In genomic region chr4:73589887-73590801, GRCh38 we compare ENCODE assay signal across 10 cellular contexts. TPM values are rescaled to one million over a fixed set of nuclear protein-coding genes. Genes with fewer than 3 reads are reported as not detected.
DNase-seq lines count a peak whose midpoint lies in the region; ATAC-seq, FAIRE-seq and TF ChIP-seq lines count a peak whose summit lies in the region.
"Had no signal": no experiment of that assay in that cellular context is flagged by ENCODE, and none has a peak within 500 bp of the region (broad histone marks: within the 10 kb centered on the region; RNA-seq: fewer than 3 reads in every experiment).

No MANE protein-coding gene starts in this region.

- H3K4me1 ChIP-seq in DOHH2 (ENCODE audit: control insufficient read depth, low read length) (peaks cover 95% of the 10 kb centered on the region), GM12878 (ENCODE audit: control insufficient read depth, insufficient read depth, low read length) (peaks cover 26% of the 10 kb centered on the region)

- FAIRE-seq in GM12878 (lab: Jason Lieb, UNC) (peak; percentile 81), frontal cortex (lab: Jason Lieb, UNC) (no peak)

- H2AFZ ChIP-seq in GM12878 (ENCODE audit: control insufficient read depth, low read depth, low read length) = peak overlapping the region; percentile 47; the same call in 1 of the 2 replicates

- POLR2A ChIA-PET in GM12878 (lab: Charles Lee) = interaction anchor here (0.8 to 2.3 kb wide), 9 partner anchors 11 to 55 kb away, joined by 3 to 17 read pairs (median 5); no protein-coding TSS in a partner anchor

- no peak for TF ChIP-seq RAD21 in GM12878 (IDR thresholded peaks at IDR 0.05; ENCODE audit: insufficient read depth, low read depth, low read length)

- H3K27me3 ChIP-seq in DOHH2 (ENCODE audit: control insufficient read depth, low read length) = no peaks in the 10 kb centered on the region
- H3K27me3 ChIP-seq in GM12878 (replicated peaks in 1 of 2; ENCODE audit: control insufficient read depth in 2 of 2, insufficient read depth in 2 of 2, low read length in 1 of 2) = no peaks in the 10 kb centered on the region

- H3K4me2 ChIP-seq in DOHH2 (ENCODE audit: low read length) (peak overlapping the region; percentile 67), GM12878 (ENCODE audit: control insufficient read depth, insufficient read depth) (peak overlapping the region; percentile 99)

- in situ Hi-C loops in GM12878 (cut with MboI) = no loop called here

- H3K27ac ChIP-seq in DOHH2 (ENCODE audit: low read depth, low read length) (peak overlapping the region; percentile 100), GM12878 (ENCODE audit: control insufficient read depth, insufficient read depth) (peak overlapping the region; percentile 96)

- H3K36me3 ChIP-seq in DOHH2 (ENCODE audit: control insufficient read depth, low read length) (peaks cover 80% of the 10 kb centered on the region), GM12878 (ENCODE audit: control insufficient read depth in 2 of 2, insufficient read depth in 2 of 2, low read length in 1 of 2) (no peaks in the 10 kb centered on the region)

- peak overlapping the region; percentile 55 for H3K4me3 ChIP-seq in DOHH2 (ENCODE audit: low read length)
- H3K4me3 ChIP-seq in GM12878 = peak overlapping the region; percentile 34; the same call in 1 of the 2 replicates

- H3K79me2 ChIP-seq in DOHH2 (ENCODE audit: control insufficient read depth, low read length) (peaks cover 29% of the 10 kb centered on the region), GM12878 (ENCODE audit: control insufficient read depth, insufficient read depth, low read length) (no peaks in the 10 kb centered on the region)

- CTCF ChIA-PET in GM12878 (lab: Yijun Ruan, JAX) = interaction anchor here (0.7 to 4.1 kb wide), 14 partner anchors 9 to 249 kb away, joined by 3 to 45 read pairs (median 5); partner anchors contain the start of gene RASSF6

- TF ChIP-seq CTCF in DOHH2 (IDR thresholded peaks at IDR 0.05; ENCODE audit: low read depth, low read length, poor library complexity, severe bottlenecking) (no peak), GM12878 (IDR thresholded peaks at IDR 0.05 in 2 of 3, conservative IDR thresholded peaks at IDR 0.05 in 1 of 3; ENCODE audit: control insufficient read depth in 2 of 3, extremely low read depth in 1 of 3, insufficient read depth in 1 of 3, low read depth in 3 of 3, low read length in 3 of 3) (no peak)

- TF ChIP-seq EP300 in GM12878 (IDR thresholded peaks at IDR 0.05; ENCODE audit: borderline replicate concordance in 1 of 2, control insufficient read depth in 1 of 2, low read depth in 2 of 2, low read length in 2 of 2) = peak; percentile 99

- H3K9me2 ChIP-seq in DOHH2 (replicated peaks; ENCODE audit: control insufficient read depth, low read length) = no peaks in the 10 kb centered on the region

- 2% methylated on average over 5 of the region's 5 CpGs for WGBS in GM12878 (ENCODE audit: insufficient coverage, insufficient replicate concordance, low lambda C conversion rate, missing lambda C conversion rate)

- ATAC-seq in GM21619 (IDR thresholded peaks at IDR 0.05; ENCODE audit: unreplicated experiment) (peak; percentile 90), GM12878 (peak; percentile 86), SK-N-SH treated with all-trans-retinoic acid at 6 μM for 48 hours (no peak)

- SMC1A ChIA-PET in GM12878 (lab: Charles Lee; ENCODE audit: uncharacterized antibody, unreplicated experiment) = interaction anchor here (0.6 to 2.5 kb wide), 22 partner anchors 9 to 544 kb away, joined by 3 to 48 read pairs (median 4); partner anchors contain the start of gene RASSF6

- BruUV-seq in GM12878 (replicated peaks; lab: Mats Ljungman, UMichigan) = no TSS peak

- RAD21 ChIA-PET in GM12878 (lab: Charles Lee; ENCODE audit: unreplicated experiment) = interaction anchor here (0.7 to 3.0 kb wide), 15 partner anchors 11 to 79 kb away, joined by 3 to 42 read pairs (median 10); partner anchors contain the start of gene RASSF6

- H3F3A ChIP-seq in DOHH2 (ENCODE audit: control insufficient read depth, insufficient read depth) = peaks cover 71% of the 10 kb centered on the region

- H3K9ac ChIP-seq in GM12878 (ENCODE audit: control insufficient read depth, insufficient read depth, low read length) = peak overlapping the region; percentile 66

- DNase-seq in MV-4-11 (lab: John Stamatoyannopoulos, UW) = peak; percentile 75
- peak; percentile 94 for DNase-seq in GM12878 (ENCODE audit: low read depth, low spot score)
- DNase-seq in activated CD4-positive, alpha-beta T cell treated with anti-CD3 and anti-CD28 coated beads for 4 hours = no peak
- no peak for DNase-seq in T-helper 1 cell
- DNase-seq in frontal cortex (ENCODE audit: low spot score in 2 of 2) = no peak

- no peaks in the 10 kb centered on the region for H3K9me3 ChIP-seq in DOHH2 (ENCODE audit: control insufficient read depth, insufficient read depth, low read length)
- no peaks in the 10 kb centered on the region; the same call in 2 of the 3 replicates for H3K9me3 ChIP-seq in GM12878 (replicated peaks; ENCODE audit: control insufficient read depth, insufficient read depth, low read length)

- H4K20me1 ChIP-seq in DOHH2 (ENCODE audit: control insufficient read depth, insufficient read depth, low read depth, low read length) (no peaks in the 10 kb centered on the region), GM12878 (ENCODE audit: control insufficient read depth, insufficient read depth) (no peaks in the 10 kb centered on the region)

- TF ChIP-seq POLR2A in GM12878 (IDR thresholded peaks at IDR 0.05; ENCODE audit: low read depth, low read length) = no peak

- intact Hi-C loops in GM12878 (cut with micrococcal nuclease; ENCODE audit: unreplicated experiment) = loop anchor here (1.0 to 10.0 kb wide), 6 partner anchors 17 to 335 kb away; partner anchors contain the start of genes ANKRD17 and RASSF6

TF ChIP-seq in GM12878, 131 proteins besides CTCF, POLR2A, EP300 and RAD21 (continues in another document):
- TF ChIP-seq RBBP5 (conservative IDR thresholded peaks at IDR 0.05) (peak; percentile 65; the same call in 1 of the 2 replicates), MXI1 (IDR thresholded peaks at IDR 0.05; ENCODE audit: low read depth, low read length) (peak; percentile 89; the same call in 1 of the 2 replicates)

TF ChIP-seq in SK-N-SH treated with all-trans-retinoic acid at 6 μM for 48 hours, 23 proteins besides CTCF, POLR2A, EP300 and RAD21:
- no peak for TF ChIP-seq TSHZ2 (CRISPR knock-in tag; IDR thresholded peaks at IDR 0.05)
- no peak for TF ChIP-seq ZFP3 (CRISPR knock-in tag; IDR thresholded peaks at IDR 0.05)
- no peak for TF ChIP-seq ESRRG (CRISPR knock-in tag; IDR thresholded peaks at IDR 0.05)
- TF ChIP-seq RARB (CRISPR knock-in tag; IDR thresholded peaks at IDR 0.05) = no peak
TF ChIP-seq in SK-N-SH treated with all-trans-retinoic acid at 6 μM for 48 hours: peak in this region for 0.

RNA-seq across cellular contexts. Expression of gene RASSF6, which starts 30.1 kb away (rescaled TPM):
- total RNA-seq in GM12878 (2013; cell fraction: nucleolus; rRNA removed) = 7.9 and 10.8 TPM in 2 replicates
- total RNA-seq in GM12878 (2014; rRNA removed) (0.28 and 0.33 TPM in 2 replicates), GM12878 (2014; rRNA removed; fragmentation: Illumina TruSeq; extraction: Trizol) (0.55 and 0.76 TPM in 2 replicates), GM12878 (2021) (0.43 and 0.62 TPM in 2 replicates), frontal cortex (under 0.01 TPM)
- polyA plus RNA-seq in GM12878 (2011; ENCODE audit: low read depth) = 0.50 TPM
- polyA plus RNA-seq in GM12878 (2011; rRNA removed) (2.9 and 4.9 TPM in 2 replicates), GM12878 (2014; fragmentation: Illumina TruSeq; extraction: Trizol) (0.57 and 0.74 TPM in 2 replicates), GM12878 (2014; fragmentation: Nextera tagmentation; extraction: Ambion mirVana) (under 1 TPM; 0.35 to 0.40 TPM), GM12878 (2014; rRNA removed) (0.56 and 0.69 TPM in 2 replicates), GM12878 (2016; fragmentation: Nextera tagmentation; extraction: Ambion mirVana) (under 1 TPM; 0.33 to 0.52 TPM)
- polyA plus RNA-seq in GM12878 (2011; cell fraction: cytosol; rRNA removed) = 0.93 and 1.3 TPM in 2 replicates
- polyA plus RNA-seq in GM12878 (2011; cell fraction: nucleus; rRNA removed) = 2.8 and 3.9 TPM in 2 replicates
- polyA plus RNA-seq in GM12878 (2012) = 0.58 and 0.88 TPM in 2 replicates
- 2.1 TPM in 2 replicates for polyA minus RNA-seq in GM12878 (2011; rRNA and poly(A)+ RNA removed)
- polyA minus RNA-seq in GM12878 (2011; cell fraction: cytosol; rRNA and poly(A)+ RNA removed) = 1.2 TPM in 2 replicates
- 3.5 and 8.0 TPM in 2 replicates for polyA minus RNA-seq in GM12878 (2011; cell fraction: nucleus; rRNA and poly(A)+ RNA removed)
- total RNA-seq: activated CD8-positive, alpha-beta memory T cell treated with anti-CD3 and anti-CD28 coated beads for 36 hours; neural crest cell had no signal

Comparison
In these comparisons a context has a peak if more than half of its experiments do, and no peak if none do; other contexts are left out.
1. DNase-seq: peak in MV-4-11 (single experiment) and GM12878 (single experiment); none in activated CD4-positive, alpha-beta T cell treated with anti-CD3 and anti-CD28 coated beads for 4 hours (0 of 2), T-helper 1 cell (0 of 5) and frontal cortex (0 of 2).